ENCODE assay signal across 1 cellular context in genomic region chr1:206039046-206039929, GRCh38.
TF ChIP-seq lines count a peak whose summit lies in the region.

No MANE protein-coding gene starts in this region.

TF ChIP-seq in GM12878, 131 proteins besides CTCF, POLR2A, EP300 and RAD21:
- peak; percentile 46; the same call in 1 of the 2 replicates for TF ChIP-seq SPI1 (IDR thresholded peaks at IDR 0.05; ENCODE audit: borderline replicate concordance, insufficient read depth, low read depth, low read length)
- TF ChIP-seq RUNX3 (IDR thresholded peaks at IDR 0.05; ENCODE audit: low read length) = 0 out of 2 replicates have a peak, but pooled peaks have one; percentile 20
- TF ChIP-seq TCF12 (IDR thresholded peaks at IDR 0.05; ENCODE audit: low read depth, low read length) = no peak
